12 cellular contexts compared by ENCODE assay signal in genomic region chr14:21219561-21220111, GRCh38. TPM values are rescaled to one million over a fixed set of nuclear protein-coding genes. Genes with fewer than 3 reads are reported as not detected.
DNase-seq lines count a peak whose midpoint lies in the region; ATAC-seq and TF ChIP-seq lines count a peak whose summit lies in the region.
"Had no signal": no experiment of that assay in that cellular context is flagged by ENCODE, and none has a peak within 500 bp of the region (broad histone marks: within the 10 kb centered on the region; RNA-seq: fewer than 3 reads in every experiment).

No MANE protein-coding gene starts in this region.

- H3K9ac ChIP-seq in PC-3 (ENCODE audit: low read length) (no peak overlapping the region), endodermal cell (ENCODE audit: extremely low read depth, low read length, poor library complexity, severe bottlenecking) (no peak overlapping the region)

- peaks cover 91% of the 10 kb centered on the region for H3K4me1 Mint-ChIP-seq in activated CD4-positive, alpha-beta T cell treated with anti-CD3 and anti-CD28 coated beads for 36 hours
- H3K4me1 Mint-ChIP-seq in endodermal cell (peaks cover 30% of the 10 kb centered on the region), progenitor cell of endocrine pancreas (ENCODE audit: low read depth) (peaks cover 16% of the 10 kb centered on the region)

- H3K36me3 ChIP-seq in PC-3 (ENCODE audit: low read depth, low read length) (peaks cover 83% of the 10 kb centered on the region), endodermal cell (ENCODE audit: control insufficient read depth, insufficient read depth, low read length) (peaks cover 96% of the 10 kb centered on the region), vagina (peaks cover 0 to 39% of the 10 kb centered on the region in 2 donors)

- H3K9me3 Mint-ChIP-seq in activated CD4-positive, alpha-beta T cell treated with anti-CD3 and anti-CD28 coated beads for 36 hours (ENCODE audit: low read depth): no peaks in the 10 kb centered on the region
- H3K9me3 Mint-ChIP-seq in endodermal cell (no peaks in the 10 kb centered on the region), progenitor cell of endocrine pancreas (ENCODE audit: low read depth) (no peaks in the 10 kb centered on the region)

- intact Hi-C loops in activated CD4-positive, alpha-beta T cell treated with anti-CD3 and anti-CD28 coated beads for 36 hours (cut with DNase I, micrococcal nuclease): loop anchor here (2.0 kb wide), 1 partner anchor 45 kb away; no protein-coding TSS in a partner anchor
- intact Hi-C loops in PC-3 (cut with micrococcal nuclease) (no loop called here), vagina (cut with DNase I) (no loop called here)

- H3K4me1 ChIP-seq in PC-3 (ENCODE audit: insufficient read depth, low read length) (peaks cover 34% of the 10 kb centered on the region), endodermal cell (ENCODE audit: control insufficient read depth, insufficient read depth, low read length) (no peaks in the 10 kb centered on the region), vagina (peaks cover 72% of the 10 kb centered on the region)

- peak overlapping the region; percentile 82 for H3K27ac Mint-ChIP-seq in activated CD4-positive, alpha-beta T cell treated with anti-CD3 and anti-CD28 coated beads for 36 hours
- H3K27ac Mint-ChIP-seq in endodermal cell (peak overlapping the region; percentile 2), progenitor cell of endocrine pancreas (peak overlapping the region; percentile 11)

- H3K27ac ChIP-seq in PC-3 (ENCODE audit: low read length): no peak overlapping the region
- H3K27ac ChIP-seq in endodermal cell (ENCODE audit: low read depth, low read length): no peak overlapping the region
- H3K27ac ChIP-seq in vagina: no peak overlapping the region

- 93 to 96% methylated on average over 4 of the region's 4 CpGs for WGBS in endodermal cell (ENCODE audit: insufficient coverage in 1 of 2, insufficient read length in 1 of 2), 2 experiments

- no peak for DNase-seq in activated CD4-positive, alpha-beta T cell treated with anti-CD3 and anti-CD28 coated beads for 36 hours
- no peak for DNase-seq in activated CD4-positive, alpha-beta T cell treated with anti-CD3 and anti-CD28 coated beads, Interleukin-2, amount 50 U/mL, for 4 hours
- DNase-seq in PC-3 (no peak), endodermal cell (no peak), progenitor cell of endocrine pancreas (ENCODE audit: low spot score, unreplicated experiment) (no peak), vagina (ENCODE audit: extremely low spot score in 2 of 2) (no peak)
- DNase-seq: 8988T, brain microvascular endothelial cell, nucleus accumbens had no signal

- BruUV-seq in PC-3 (replicated peaks; lab: Mats Ljungman, UMichigan): TSS peak; percentile 3

- H3K27me3 ChIP-seq in PC-3 (ENCODE audit: low read length) (no peaks in the 10 kb centered on the region), endodermal cell (ENCODE audit: control insufficient read depth, insufficient read depth, low read length, poor library complexity, severe bottlenecking) (no peaks in the 10 kb centered on the region), vagina (no peaks in the 10 kb centered on the region)
- H3K27me3 ChIP-seq: brain microvascular endothelial cell had no signal

- no peak for ATAC-seq in activated CD4-positive, alpha-beta T cell treated with anti-CD3 and anti-CD28 coated beads for 36 hours
- ATAC-seq in PC-3 (no peak), HG02678 (IDR thresholded peaks at IDR 0.05; ENCODE audit: unreplicated experiment) (no peak), GM21786 (IDR thresholded peaks at IDR 0.05; ENCODE audit: unreplicated experiment) (no peak)
- ATAC-seq: esophagus mucosa had no signal

- no peak overlapping the region for H2AFZ ChIP-seq in PC-3 (ENCODE audit: low read length)

- peaks cover 77% of the 10 kb centered on the region for H3K36me3 Mint-ChIP-seq in activated CD4-positive, alpha-beta T cell treated with anti-CD3 and anti-CD28 coated beads for 36 hours (ENCODE audit: low read depth)
- H3K36me3 Mint-ChIP-seq in endodermal cell (ENCODE audit: low read depth) (peaks cover 85% of the 10 kb centered on the region), progenitor cell of endocrine pancreas (ENCODE audit: insufficient read depth) (peaks cover 51% of the 10 kb centered on the region)

- H3K4me3 ChIP-seq in PC-3 (ENCODE audit: low read length) (no peak overlapping the region), endodermal cell (ENCODE audit: low read length) (no peak overlapping the region), vagina (no peak overlapping the region)

- CTCF ChIA-PET in activated CD4-positive, alpha-beta T cell treated with anti-CD3 and anti-CD28 coated beads for 36 hours (lab: Charles Lee): interaction anchor here (1.2 kb wide), 1 partner anchor 20 kb away, joined by 7 read pairs; no protein-coding TSS in a partner anchor
- CTCF ChIA-PET in PC-3 (lab: Charles Lee): no interaction called here

- no peaks in the 10 kb centered on the region for H3K9me2 ChIP-seq in PC-3 (replicated peaks; ENCODE audit: low read length)

- H4K20me1 ChIP-seq in PC-3 (ENCODE audit: low read length): peaks cover 93% of the 10 kb centered on the region

- H3K27me3 Mint-ChIP-seq in activated CD4-positive, alpha-beta T cell treated with anti-CD3 and anti-CD28 coated beads for 36 hours: no peaks in the 10 kb centered on the region
- H3K27me3 Mint-ChIP-seq in endodermal cell (ENCODE audit: insufficient read depth): no peaks in the 10 kb centered on the region
- no peaks in the 10 kb centered on the region for H3K27me3 Mint-ChIP-seq in progenitor cell of endocrine pancreas

- peak overlapping the region; percentile 4; the same call in 1 of the 2 replicates for H3K4me2 ChIP-seq in PC-3 (ENCODE audit: low read length)

- POLR2A ChIA-PET in activated CD4-positive, alpha-beta T cell treated with anti-CD3 and anti-CD28 coated beads for 36 hours (lab: Charles Lee): interaction anchor here (0.7 kb wide), 1 partner anchor 9 kb away, joined by 8 read pairs; no protein-coding TSS in a partner anchor
- POLR2A ChIA-PET in PC-3 (lab: Charles Lee; ENCODE audit: unreplicated experiment): no interaction called here

- peaks cover 100% of the 10 kb centered on the region for H3K79me2 ChIP-seq in PC-3 (ENCODE audit: low read length)

- no peak for TF ChIP-seq CTCF in PC-3 (conservative IDR thresholded peaks at IDR 0.05; ENCODE audit: low read depth, low read length)
- TF ChIP-seq CTCF in endodermal cell (conservative IDR thresholded peaks at IDR 0.05): no peak
- no peak for TF ChIP-seq CTCF in progenitor cell of endocrine pancreas (IDR thresholded peaks at IDR 0.05; ENCODE audit: unreplicated experiment)
- TF ChIP-seq CTCF in vagina (IDR thresholded peaks at IDR 0.05): no peak

- no peak overlapping the region for H3K4me3 Mint-ChIP-seq in activated CD4-positive, alpha-beta T cell treated with anti-CD3 and anti-CD28 coated beads for 36 hours
- no peak overlapping the region for H3K4me3 Mint-ChIP-seq in endodermal cell
- no peak overlapping the region for H3K4me3 Mint-ChIP-seq in progenitor cell of endocrine pancreas (ENCODE audit: low read depth)

- no peaks in the 10 kb centered on the region for H3K9me3 ChIP-seq in PC-3 (ENCODE audit: low read length)
- no peaks in the 10 kb centered on the region for H3K9me3 ChIP-seq in endodermal cell (ENCODE audit: control insufficient read depth, low read length)
- no peaks in the 10 kb centered on the region for H3K9me3 ChIP-seq in vagina

- peaks cover 4% of the 10 kb centered on the region for H3F3A ChIP-seq in PC-3 (ENCODE audit: low read length, unreplicated experiment)

- no peak for TF ChIP-seq POLR2A in vagina (IDR thresholded peaks at IDR 0.05)

RNA-seq across cellular contexts. Expression of gene HNRNPC, which starts 49.6 kb away (rescaled TPM):
- total RNA-seq in activated CD4-positive, alpha-beta T cell treated with anti-CD3 and anti-CD28 coated beads for 36 hours: 1,000 to 10,000 TPM; 1,155 to 1,665 TPM
- total RNA-seq in PC-3 (2014; rRNA removed) (682 and 772 TPM in 2 replicates), endodermal cell (1,000 to 10,000 TPM in 1 of 2 donors, 100 to 1,000 TPM in 1; 751 to 1,003 TPM), progenitor cell of endocrine pancreas (676 and 690 TPM in 2 replicates), vagina (345 TPM)
- 966 TPM for polyA plus RNA-seq in endodermal cell (2013, experiment 1 of 2)
- 842 TPM for polyA plus RNA-seq in endodermal cell (2013, experiment 2 of 2)

Comparison
In these comparisons a context has a peak if more than half of its experiments do, and no peak if none do; other contexts are left out.
1. H3K27ac Mint-ChIP-seq: peak in every context shown above with its lines; median percentile 82 in activated CD4-positive, alpha-beta T cell treated with anti-CD3 and anti-CD28 coated beads for 36 hours; 11 in progenitor cell of endocrine pancreas; 2 in endodermal cell.
2. intact Hi-C loops: an anchor here in activated CD4-positive, alpha-beta T cell treated with anti-CD3 and anti-CD28 coated beads for 36 hours (2.0 kb wide); none called in PC-3 and vagina.